26 cellular contexts compared by ENCODE assay signal in genomic region chr2:231325826-231326225, GRCh38.
"Had no signal": no experiment of that assay in that cellular context is flagged by ENCODE, and none has a peak within 500 bp of the region (broad histone marks: within the 10 kb centered on the region; RNA-seq: fewer than 3 reads in every experiment).

No MANE protein-coding gene starts in this region.

- H3K36me3 Mint-ChIP-seq: immature natural killer cell; naive thymus-derived CD8-positive, alpha-beta T cell had no signal

- H3K4me1 ChIP-seq: parathyroid adenoma, right lobe of liver, testis, thyroid gland, transverse colon, vagina had no signal

- ATAC-seq: naive thymus-derived CD8-positive, alpha-beta T cell; right lobe of liver; stimulated activated naive B cell treated with anti-CD40 and anti-IgM and Interleukin-4, amounts not matched to agents 10 μg/mL and 1 μg/mL and 100 μg/mL, for 72 hours; stimulated activated naive CD8-positive, alpha-beta T cell treated with anti-CD3 and anti-CD28 coated beads, Interleukin-15, Interleukin-2, amounts not matched to agents 100 U/mL and 50 U/mL, for 24 hours had no signal

- H3K4me1 Mint-ChIP-seq: nephron, neural crest cell had no signal

- H3K27me3 Mint-ChIP-seq: progenitor cell of endocrine pancreas; stimulated activated naive B cell treated with anti-CD40 and anti-IgM and Interleukin-4, amounts not matched to agents 10 μg/mL and 1 μg/mL and 100 μg/mL, for 72 hours had no signal

- H3K79me2 ChIP-seq: parathyroid adenoma had no signal

- H3K9me3 Mint-ChIP-seq: immature natural killer cell; naive thymus-derived CD8-positive, alpha-beta T cell; nephron; neural crest cell; stimulated activated naive B cell treated with anti-CD40 and anti-IgM and Interleukin-4, amounts not matched to agents 10 μg/mL and 1 μg/mL and 100 μg/mL, for 72 hours had no signal

- H3K4me2 ChIP-seq: smooth muscle cell had no signal

- H3K4me3 ChIP-seq: left ventricle myocardium inferior, lung, right atrium auricular region, right lobe of liver, smooth muscle cell, stomach, testis, thyroid gland, transverse colon, upper lobe of left lung, vagina had no signal

- DNase-seq: hypothalamus; immature natural killer cell; left ventricle myocardium inferior; naive thymus-derived CD8-positive, alpha-beta T cell; nucleus accumbens; right lobe of liver; stimulated activated CD4-positive, alpha-beta T cell treated with anti-CD3 and anti-CD28 coated beads, Interleukin-1b, Interleukin-23, amount 100 ng/mL, for 48 hours; stimulated activated CD4-positive, alpha-beta T cell treated with anti-CD3 and anti-CD28 coated beads, Interleukin-2, amount 100 ng/mL, for 48 hours; stimulated activated CD4-positive, alpha-beta T cell treated with anti-CD3 and anti-CD28 coated beads, Interleukin-4, amount 100 ng/mL, for 4 hours; stimulated activated CD8-positive, alpha-beta memory T cell treated with anti-CD3 and anti-CD28 coated beads, Interleukin-4, amount 100 ng/mL, for 48 hours; stimulated activated naive B cell treated with anti-CD40 and anti-IgM and Interleukin-4, amounts not matched to agents 10 μg/mL and 1 μg/mL and 100 μg/mL, for 72 hours; stimulated activated naive CD8-positive, alpha-beta T cell treated with anti-CD3 and anti-CD28 coated beads, Interleukin-15, Interleukin-2, amounts not matched to agents 100 U/mL and 50 U/mL, for 24 hours; testis; thyroid gland; transverse colon; upper lobe of left lung had no signal

- H3K4me3 Mint-ChIP-seq: immature natural killer cell; naive thymus-derived CD8-positive, alpha-beta T cell; nephron; neural crest cell; stimulated activated naive B cell treated with anti-CD40 and anti-IgM and Interleukin-4, amounts not matched to agents 10 μg/mL and 1 μg/mL and 100 μg/mL, for 72 hours had no signal

- H2AFZ ChIP-seq: parathyroid adenoma had no signal

- FAIRE-seq: islet of Langerhans had no signal

- H3K36me3 ChIP-seq: left ventricle myocardium inferior, right atrium auricular region, right lobe of liver, thyroid gland, transverse colon, upper lobe of left lung, vagina had no signal

- H3K27ac ChIP-seq: left ventricle myocardium inferior, parathyroid adenoma, right atrium auricular region, right lobe of liver, stomach, testis, thyroid gland, transverse colon, upper lobe of left lung, vagina had no signal

- H3K9me3 ChIP-seq: left ventricle myocardium inferior, right atrium auricular region, right lobe of liver, stomach, testis, thyroid gland, transverse colon, upper lobe of left lung, vagina had no signal

- H3K9ac ChIP-seq: parathyroid adenoma had no signal

- H3K27me3 ChIP-seq: right atrium auricular region, right lobe of liver, stomach, testis, thyroid gland, transverse colon, upper lobe of left lung, vagina had no signal

- H3K27ac Mint-ChIP-seq: immature natural killer cell; naive thymus-derived CD8-positive, alpha-beta T cell; nephron; progenitor cell of endocrine pancreas; stimulated activated naive B cell treated with anti-CD40 and anti-IgM and Interleukin-4, amounts not matched to agents 10 μg/mL and 1 μg/mL and 100 μg/mL, for 72 hours had no signal
